In the genomic region with DNA sequence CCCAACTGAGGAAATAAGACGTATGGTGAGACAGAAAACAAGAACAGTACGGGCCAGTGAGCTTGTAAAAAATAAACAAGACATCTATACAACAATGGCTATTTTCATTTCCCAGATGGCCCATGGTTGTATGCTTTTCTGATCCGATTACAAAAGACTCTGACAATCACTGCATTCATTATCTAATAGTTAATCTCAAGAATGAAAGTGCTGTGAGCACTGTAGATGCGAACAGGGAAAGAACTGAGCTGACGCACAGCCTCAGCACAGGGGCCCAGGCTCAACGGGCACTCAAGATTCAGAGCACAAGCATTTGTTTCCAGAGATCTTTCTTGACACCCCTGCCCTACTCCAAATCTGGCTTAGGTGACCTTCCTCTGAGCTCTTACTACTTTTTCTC, we compare ENCODE assay signal across 12 cellular contexts. TPM values are rescaled to one million over a fixed set of nuclear protein-coding genes. Genes with fewer than 3 reads are reported as not detected.
A peak's percentile ranks its signal among the peaks of the same experiment; 100 is the strongest.
DNase-seq lines count a peak whose midpoint lies in the region; ATAC-seq, FAIRE-seq and TF ChIP-seq lines count a peak whose summit lies in the region.
"Had no signal": no experiment of that assay in that cellular context is flagged by ENCODE, and none has a peak within 500 bp of the region (broad histone marks: within the 10 kb centered on the region; RNA-seq: fewer than 3 reads in every experiment).

No MANE protein-coding gene starts in this region.

- no peak for TF ChIP-seq CTCF in GM12878 (IDR thresholded peaks at IDR 0.05 in 2 of 3, conservative IDR thresholded peaks at IDR 0.05 in 1 of 3; ENCODE audit: control insufficient read depth in 2 of 3, extremely low read depth in 1 of 3, insufficient read depth in 1 of 3, low read depth in 3 of 3, low read length in 3 of 3)
- no peak for TF ChIP-seq CTCF in upper lobe of left lung (IDR thresholded peaks at IDR 0.05)

- no peak overlapping the region; the same call in none of the 2 replicates for H2AFZ ChIP-seq in GM12878 (ENCODE audit: control insufficient read depth, low read depth, low read length)
- H2AFZ ChIP-seq: neural progenitor cell had no signal

- CTCF ChIA-PET in GM12878 (lab: Yijun Ruan, JAX) = interaction anchor here (0.9 to 1.6 kb wide), 6 partner anchors 10 to 144 kb away, joined by 3 to 7 read pairs (median 4); no protein-coding TSS in a partner anchor

- 25% methylated on average over 6 of the region's 6 CpGs for WGBS in GM12878 (ENCODE audit: insufficient coverage, insufficient replicate concordance, low lambda C conversion rate, missing lambda C conversion rate)
- WGBS in upper lobe of left lung, 2 donors = 36 to 42% methylated on average over 6 of the region's 6 CpGs

- TF ChIP-seq POLR2A in GM12878 (IDR thresholded peaks at IDR 0.05; ENCODE audit: low read depth, low read length) (no peak), upper lobe of left lung (IDR thresholded peaks at IDR 0.05) (no peak)

- POLR2A ChIA-PET in GM12878 (lab: Charles Lee) = interaction anchor here (1.1 kb wide), 1 partner anchor 21 kb away, joined by 3 read pairs; no protein-coding TSS in a partner anchor

- H3K9ac ChIP-seq in GM12878 (ENCODE audit: control insufficient read depth, insufficient read depth, low read length) = no peak overlapping the region; the same call in 1 of the 2 replicates
- H3K9ac ChIP-seq: neural progenitor cell had no signal

- peaks cover 12% of the 10 kb centered on the region for H3K4me1 ChIP-seq in GM12878 (ENCODE audit: control insufficient read depth, insufficient read depth, low read length)
- H3K4me1 ChIP-seq in upper lobe of left lung = peaks cover 48 to 61% (median 57%) of the 10 kb centered on the region in 4 donors
- H3K4me1 ChIP-seq: neural progenitor cell had no signal

- peak overlapping the region; percentile 20; the same call in 1 of the 2 replicates for H3K27ac ChIP-seq in GM12878 (ENCODE audit: control insufficient read depth, insufficient read depth)
- H3K27ac ChIP-seq in upper lobe of left lung = peak overlapping the region in 3 of 4 donors; percentile 19 to 67 (median 67)
- H3K27ac ChIP-seq: neural progenitor cell had no signal

- peaks cover 0 to 7% of the 10 kb centered on the region in 2 experiments; a peak in 2 of 4 replicates for H3K36me3 ChIP-seq in GM12878 (ENCODE audit: control insufficient read depth in 2 of 2, insufficient read depth in 2 of 2, low read length in 1 of 2)
- H3K36me3 ChIP-seq in upper lobe of left lung = peaks cover 2 to 39% (median 10%) of the 10 kb centered on the region in 4 donors
- H3K36me3 ChIP-seq: neural progenitor cell had no signal

- TF ChIP-seq EP300 in GM12878 (IDR thresholded peaks at IDR 0.05; ENCODE audit: borderline replicate concordance in 1 of 2, control insufficient read depth in 1 of 2, low read depth in 2 of 2, low read length in 2 of 2) = no peak
- TF ChIP-seq EP300 in upper lobe of left lung (IDR thresholded peaks at IDR 0.05) = no peak

- H3K9me3 ChIP-seq in GM12878 (replicated peaks; ENCODE audit: control insufficient read depth, insufficient read depth, low read length) = no peaks in the 10 kb centered on the region
- no peaks in the 10 kb centered on the region for H3K9me3 ChIP-seq in upper lobe of left lung

- no peaks in the 10 kb centered on the region for H4K20me1 ChIP-seq in GM12878 (ENCODE audit: control insufficient read depth, insufficient read depth)

- intact Hi-C loops in Right ventricle myocardium superior (cut with DNase I) (no loop called here), Right ventricle myocardium inferior (cut with DNase I) (no loop called here), GM12878 (cut with micrococcal nuclease; ENCODE audit: unreplicated experiment) (loop anchor here (10.0 kb wide), 2 partner anchors 140 to 500 kb away; no protein-coding TSS in a partner anchor)

- in situ Hi-C loops in GM12878 (cut with MboI) = no loop called here

- no peaks in the 10 kb centered on the region; the same call in none of the 2 replicates for H3K79me2 ChIP-seq in GM12878 (ENCODE audit: control insufficient read depth, insufficient read depth, low read length)

- SMC1A ChIA-PET in GM12878 (lab: Charles Lee; ENCODE audit: uncharacterized antibody, unreplicated experiment) = interaction anchor here (1.1 to 4.4 kb wide), 7 partner anchors 11 to 144 kb away, joined by 3 to 22 read pairs (median 8); no protein-coding TSS in a partner anchor

- no peak for DNase-seq in Right ventricle myocardium superior
- no peak for DNase-seq in Right ventricle myocardium inferior (ENCODE audit: missing footprints)
- DNase-seq in GM12878 (ENCODE audit: low read depth, low spot score) = no peak
- peak; percentile 87 for DNase-seq in medulla oblongata (ENCODE audit: extremely low spot score)
- DNase-seq in upper lobe of left lung = no peak
- no peak for DNase-seq in urothelium cell line (ENCODE audit: low spot score)
- DNase-seq in mucosa of gallbladder (ENCODE audit: low spot score) = no peak
- DNase-seq: activated naive CD4-positive, alpha-beta T cell; NCI-H1436 treated with DMSO at 0.1 percent for 48 hours; stimulated activated CD8-positive, alpha-beta memory T cell treated with anti-CD3 and anti-CD28 coated beads, Interleukin-4, amount 100 ng/mL, for 48 hours had no signal

- H3K27me3 ChIP-seq in GM12878 (replicated peaks in 1 of 2; ENCODE audit: control insufficient read depth in 2 of 2, insufficient read depth in 2 of 2, low read length in 1 of 2) (no peaks in the 10 kb centered on the region), upper lobe of left lung (no peaks in the 10 kb centered on the region)
- H3K27me3 ChIP-seq: neural progenitor cell had no signal

- FAIRE-seq in GM12878 (lab: Jason Lieb, UNC) = no peak
- no peak for FAIRE-seq in urothelium cell line (lab: Jason Lieb, UNC)

- peak overlapping the region; percentile 14; the same call in 1 of the 2 replicates for H3K4me3 ChIP-seq in GM12878
- peak overlapping the region in 1 of 4 donors; percentile 3 for H3K4me3 ChIP-seq in upper lobe of left lung
- H3K4me3 ChIP-seq: neural progenitor cell had no signal

- RAD21 ChIA-PET in GM12878 (lab: Charles Lee; ENCODE audit: unreplicated experiment) = interaction anchor here (1.2 to 3.0 kb wide), 3 partner anchors 21 to 144 kb away, joined by 3 to 8 read pairs (median 5); no protein-coding TSS in a partner anchor

- no TSS peak for BruUV-seq in GM12878 (replicated peaks; lab: Mats Ljungman, UMichigan)

- ATAC-seq in Right ventricle myocardium superior (ENCODE audit: poor library complexity) (peak; percentile 22), Right ventricle myocardium inferior (no peak), GM12878 (peak; percentile 85), upper lobe of left lung (ENCODE audit: low FRiP score in 2 of 2) (no peak), HG02571 (IDR thresholded peaks at IDR 0.05; ENCODE audit: unreplicated experiment) (no peak)

- peak overlapping the region; percentile 66 for H3K4me2 ChIP-seq in GM12878 (ENCODE audit: control insufficient read depth, insufficient read depth)
- H3K4me2 ChIP-seq: neural progenitor cell had no signal

- TF ChIP-seq RAD21 in GM12878 (IDR thresholded peaks at IDR 0.05; ENCODE audit: insufficient read depth, low read depth, low read length) = no peak

TF ChIP-seq in GM12878, 131 proteins besides CTCF, POLR2A, EP300 and RAD21:
- TF ChIP-seq NRF1 (conservative IDR thresholded peaks at IDR 0.05; ENCODE audit: low read depth, low read length) = no peak
- no peak for TF ChIP-seq ZNF622 (IDR thresholded peaks at IDR 0.05)
- TF ChIP-seq NBN (IDR thresholded peaks at IDR 0.05) = no peak
- no peak for TF ChIP-seq RCOR1 (conservative IDR thresholded peaks at IDR 0.05; ENCODE audit: low read depth, low read length)
- no peak for TF ChIP-seq YY1 (IDR thresholded peaks at IDR 0.05; ENCODE audit: low read depth, low read length)
- TF ChIP-seq RELA (IDR thresholded peaks at IDR 0.05; ENCODE audit: borderline replicate concordance, partially characterized antibody) = no peak
- TF ChIP-seq EZH2 (IDR thresholded peaks at IDR 0.05; ENCODE audit: borderline replicate concordance, control insufficient read depth, low read depth, low read length) = no peak
- no peak for TF ChIP-seq PML (IDR thresholded peaks at IDR 0.05; ENCODE audit: low read length)

RNA-seq across cellular contexts. Expression of a gene that starts 6.9 kb away (rescaled TPM):
- 30.0 TPM for total RNA-seq in Right ventricle myocardium superior
- 31.4 TPM for total RNA-seq in Right ventricle myocardium inferior
- total RNA-seq in GM12878 (2013; cell fraction: nucleolus; rRNA removed) = 48.5 and 55.2 TPM in 2 replicates
- total RNA-seq in GM12878 (2014; rRNA removed) = 10.0 and 12.5 TPM in 2 replicates
- total RNA-seq in GM12878 (2014; rRNA removed; fragmentation: Illumina TruSeq; extraction: Trizol) = 11.9 and 12.1 TPM in 2 replicates
- 12.5 and 13.6 TPM in 2 replicates for total RNA-seq in GM12878 (2021)
- polyA plus RNA-seq in GM12878 (2011; ENCODE audit: low read depth) = 5.9 TPM
- 11.8 and 13.3 TPM in 2 replicates for polyA plus RNA-seq in GM12878 (2011; rRNA removed)
- polyA plus RNA-seq in GM12878 (2011; cell fraction: cytosol; rRNA removed) = 4.9 and 5.0 TPM in 2 replicates
- polyA plus RNA-seq in GM12878 (2011; cell fraction: nucleus; rRNA removed) = 17.0 and 17.8 TPM in 2 replicates
- 7.5 and 7.8 TPM in 2 replicates for polyA plus RNA-seq in GM12878 (2012)
- polyA plus RNA-seq in GM12878 (2014; fragmentation: Illumina TruSeq; extraction: Trizol) = 11.5 and 13.5 TPM in 2 replicates
- polyA plus RNA-seq in GM12878 (2014; fragmentation: Nextera tagmentation; extraction: Ambion mirVana) = 1 to 10 TPM; 1.9 to 3.6 TPM
- 7.8 and 8.5 TPM in 2 replicates for polyA plus RNA-seq in GM12878 (2014; rRNA removed)
- polyA plus RNA-seq in GM12878 (2016; fragmentation: Nextera tagmentation; extraction: Ambion mirVana) = 1 to 10 TPM; 5.3 to 7.5 TPM
- 9.4 and 15.1 TPM in 2 replicates for polyA minus RNA-seq in GM12878 (2011; rRNA and poly(A)+ RNA removed)
- 3.6 and 3.7 TPM in 2 replicates for polyA minus RNA-seq in GM12878 (2011; cell fraction: cytosol; rRNA and poly(A)+ RNA removed)
- polyA minus RNA-seq in GM12878 (2011; cell fraction: nucleus; rRNA and poly(A)+ RNA removed) = 20.8 and 27.6 TPM in 2 replicates
- 10 to 100 TPM; 28.6 to 48.7 (median 36.8) TPM for total RNA-seq in upper lobe of left lung
- 28.3 TPM for total RNA-seq in mucosa of gallbladder

Comparison
In these comparisons a context has a peak if more than half of its experiments do, and no peak if none do; other contexts are left out.
1. ATAC-seq: peak in Right ventricle myocardium superior (single experiment) and GM12878 (single experiment); none in Right ventricle myocardium inferior (single experiment), upper lobe of left lung (0 of 2) and HG02571 (single experiment).